10 cellular contexts compared by ENCODE assay signal in genomic region chr1:6466023-6466422, GRCh38. TPM values are rescaled to one million over a fixed set of nuclear protein-coding genes. Genes with fewer than 3 reads are reported as not detected.
DNase-seq lines count a peak whose midpoint lies in the region; ATAC-seq and TF ChIP-seq lines count a peak whose summit lies in the region.
"Had no signal": no experiment of that assay in that cellular context is flagged by ENCODE, and none has a peak within 500 bp of the region (broad histone marks: within the 10 kb centered on the region; RNA-seq: fewer than 3 reads in every experiment).

A gene with protein sequence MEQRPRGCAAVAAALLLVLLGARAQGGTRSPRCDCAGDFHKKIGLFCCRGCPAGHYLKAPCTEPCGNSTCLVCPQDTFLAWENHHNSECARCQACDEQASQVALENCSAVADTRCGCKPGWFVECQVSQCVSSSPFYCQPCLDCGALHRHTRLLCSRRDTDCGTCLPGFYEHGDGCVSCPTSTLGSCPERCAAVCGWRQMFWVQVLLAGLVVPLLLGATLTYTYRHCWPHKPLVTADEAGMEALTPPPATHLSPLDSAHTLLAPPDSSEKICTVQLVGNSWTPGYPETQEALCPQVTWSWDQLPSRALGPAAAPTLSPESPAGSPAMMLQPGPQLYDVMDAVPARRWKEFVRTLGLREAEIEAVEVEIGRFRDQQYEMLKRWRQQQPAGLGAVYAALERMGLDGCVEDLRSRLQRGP (minus strand): TSS chr1:6466173. CDS start chr1:6466107, 66 bp downstream.

- H3K4me3 ChIP-seq in HUES48 (ENCODE audit: low read depth, low read length) (peak within 1 kb of the TSS; percentile 47; the same call in 1 of the 2 replicates), epithelial cell of proximal tubule (ENCODE audit: low read depth, low read length) (no peak within 1 kb of the TSS)
- H3K4me3 ChIP-seq: right lobe of liver had no signal

- no peak for ATAC-seq in omental fat pad (ENCODE audit: low FRiP score)
- ATAC-seq: right lobe of liver had no signal

- H3K27me3 ChIP-seq in HUES48 (ENCODE audit: control insufficient read depth, insufficient read depth, low read length) = no peaks in the 10 kb centered on the region
- H3K27me3 ChIP-seq: right lobe of liver had no signal

- no peak within 1 kb of the TSS; the same call in 1 of the 2 replicates for H3K9ac ChIP-seq in HUES48 (ENCODE audit: low read depth, low read length)

- no peaks in the 10 kb centered on the region for H3K9me3 ChIP-seq in HUES48 (ENCODE audit: control insufficient read depth, insufficient read depth, low read length)
- H3K9me3 ChIP-seq: right lobe of liver had no signal

- H3K36me3 ChIP-seq in HUES48 (ENCODE audit: control insufficient read depth, insufficient read depth, low read length) = peaks cover 41% of the 10 kb centered on the region
- H3K36me3 ChIP-seq: right lobe of liver had no signal

- TF ChIP-seq CTCF in epithelial cell of proximal tubule (conservative IDR thresholded peaks at IDR 0.05; ENCODE audit: low read depth, low read length) (no peak), omental fat pad (IDR thresholded peaks at IDR 0.05) (no peak)

- H3K27ac ChIP-seq in HUES48 (ENCODE audit: low read depth, low read length) = no peak within 1 kb of the TSS
- H3K27ac ChIP-seq: right lobe of liver had no signal

- H3K4me1 ChIP-seq in HUES48 (ENCODE audit: control insufficient read depth, insufficient read depth, low read length) = peaks cover 4% of the 10 kb centered on the region; the same call in 1 of the 2 replicates

- DNase-seq in activated CD8-positive, alpha-beta memory T cell treated with anti-CD3 and anti-CD28 coated beads, Interleukin-2, amount 50 U/mL, for 48 hours = peak; percentile 83
- DNase-seq in epithelial cell of proximal tubule (ENCODE audit: low read depth) (no peak), omental fat pad (ENCODE audit: low spot score) (no peak), kidney glomerular epithelial cell (lab: John Stamatoyannopoulos, UW) (no peak), NCI-H1048 (lab: John Stamatoyannopoulos, UW) (no peak), SHP77 treated with DMSO at 0.1 percent for 48 hours (lab: John Stamatoyannopoulos, UW) (no peak)
- peak; percentile 50 for DNase-seq in stimulated activated CD4-positive, alpha-beta T cell treated with anti-CD3 and anti-CD28 coated beads, Interleukin-1b, Interleukin-23, amount 100 ng/mL, for 48 hours
- DNase-seq: IMR-90 had no signal

RNA-seq across cellular contexts. Expression of the gene that starts here (rescaled TPM):
- total RNA-seq in epithelial cell of proximal tubule (9.6 and 30.4 TPM in 2 replicates), omental fat pad (10 to 100 TPM in 1 of 4 donors, 1 to 10 TPM in 3; 4.4 to 25.5 (median 6.6) TPM)

Comparison
In these comparisons a context has a peak if more than half of its experiments do, and no peak if none do; other contexts are left out.
1. DNase-seq: peak in activated CD8-positive, alpha-beta memory T cell treated with anti-CD3 and anti-CD28 coated beads, Interleukin-2, amount 50 U/mL, for 48 hours (single experiment) and stimulated activated CD4-positive, alpha-beta T cell treated with anti-CD3 and anti-CD28 coated beads, Interleukin-1b, Interleukin-23, amount 100 ng/mL, for 48 hours (single experiment); none in epithelial cell of proximal tubule (single experiment), omental fat pad (single experiment), kidney glomerular epithelial cell (single experiment), NCI-H1048 (single experiment) and SHP77 treated with DMSO at 0.1 percent for 48 hours (single experiment).